23 cellular contexts compared by ENCODE assay signal in the genomic region with DNA sequence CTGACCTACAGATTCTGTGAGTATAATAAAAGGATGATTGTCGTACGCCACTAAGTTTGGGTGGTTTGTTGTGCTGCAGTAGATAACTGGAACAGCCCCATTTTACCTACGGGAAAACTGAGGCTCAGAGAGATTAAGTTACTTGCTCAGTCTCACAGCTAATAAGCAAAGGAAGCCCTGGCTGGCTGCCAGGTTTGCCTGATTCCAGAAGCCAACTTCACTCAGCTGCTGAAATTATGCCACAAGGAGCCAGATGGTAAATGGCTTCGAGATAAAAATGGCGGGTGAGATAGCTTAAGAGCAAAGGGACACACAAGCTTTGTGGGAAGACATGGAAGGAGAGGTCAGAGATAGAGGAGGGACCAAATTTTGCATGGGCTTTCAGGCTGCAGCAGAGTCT.
DNase-seq lines count a peak whose midpoint lies in the region; ATAC-seq and TF ChIP-seq lines count a peak whose summit lies in the region.
"Had no signal": no experiment of that assay in that cellular context is flagged by ENCODE, and none has a peak within 500 bp of the region (broad histone marks: within the 10 kb centered on the region; RNA-seq: fewer than 3 reads in every experiment).

No MANE protein-coding gene starts in this region.

- H3K36me3 ChIP-seq in left ventricle myocardium inferior, result no peaks in the 10 kb centered on the region
- H3K36me3 ChIP-seq: brain microvascular endothelial cell, SJCRH30, upper lobe of left lung had no signal

- TF ChIP-seq CTCF in left ventricle myocardium inferior (IDR thresholded peaks at IDR 0.05; ENCODE audit: borderline replicate concordance) (no peak), choroid plexus epithelial cell (conservative IDR thresholded peaks at IDR 0.05; ENCODE audit: low read depth, low read length) (no peak)

- no peak overlapping the region for H3K4me3 ChIP-seq in left ventricle myocardium inferior
- H3K4me3 ChIP-seq in choroid plexus epithelial cell (ENCODE audit: low read depth, low read length), result no peak overlapping the region
- H3K4me3 ChIP-seq: SJCRH30, upper lobe of left lung had no signal

- intact Hi-C loops in left ventricle myocardium superior (cut with micrococcal nuclease), result no loop called here
- intact Hi-C loops in left ventricle myocardium inferior (cut with micrococcal nuclease), result no loop called here

- no peak for ATAC-seq in left ventricle myocardium superior
- ATAC-seq: activated CD4-positive, alpha-beta T cell treated with anti-CD3 and anti-CD28 coated beads for 36 hours; activated CD8-positive, alpha-beta T cell treated with anti-CD3 and anti-CD28 coated beads, Interleukin-2, amount 10 ng/mL, durations not matched to agents 7 days and 5 days; stimulated activated memory B cell treated with anti-CD40 and anti-IgM and Interleukin-4, amounts not matched to agents 10 μg/mL and 1 μg/mL and 100 μg/mL, for 72 hours had no signal

- POLR2A ChIA-PET in HEK293T (lab: Yijun Ruan, JAX), result no interaction called here

- no peaks in the 10 kb centered on the region for H3K4me1 ChIP-seq in left ventricle myocardium inferior
- H3K4me1 ChIP-seq: SJCRH30, upper lobe of left lung had no signal

- H3K27me3 ChIP-seq in left ventricle myocardium inferior (ENCODE audit: low read depth), result peaks cover 28% of the 10 kb centered on the region
- H3K27me3 ChIP-seq: brain microvascular endothelial cell, SJCRH30, upper lobe of left lung had no signal

- H3K9me3 ChIP-seq in left ventricle myocardium inferior (replicated peaks), result peaks cover 3% of the 10 kb centered on the region
- H3K9me3 ChIP-seq: SJCRH30, upper lobe of left lung had no signal

- H3K27ac ChIP-seq in left ventricle myocardium inferior (replicated peaks), result no peak overlapping the region
- H3K27ac ChIP-seq: brain microvascular endothelial cell, SJCRH30, upper lobe of left lung had no signal

- DNase-seq in NCI-H1105 treated with DMSO at 0.1 percent for 48 hours (lab: John Stamatoyannopoulos, UW), result peak; percentile 33
- DNase-seq in NCI-H1105 (lab: John Stamatoyannopoulos, UW), result no peak
- peak; percentile 32 for DNase-seq in left ventricle myocardium superior
- DNase-seq in left ventricle myocardium inferior, result no peak
- peak; percentile 1 for DNase-seq in choroid plexus epithelial cell (ENCODE audit: low read depth)
- no peak for DNase-seq in HEK293T (ENCODE audit: extremely low spot score)
- no peak for DNase-seq in CD1c-positive myeloid dendritic cell (ENCODE audit: extremely low spot score)
- no peak for DNase-seq in GF-D8 (lab: John Stamatoyannopoulos, UW)
- DNase-seq: activated CD4-positive, alpha-beta T cell treated with anti-CD3 and anti-CD28 coated beads for 36 hours; activated CD8-positive, alpha-beta T cell treated with anti-CD3 and anti-CD28 coated beads, Interleukin-2, amount 10 ng/mL, durations not matched to agents 7 days and 5 days; activated naive CD4-positive, alpha-beta T cell treated with anti-CD3 and anti-CD28 coated beads, Interleukin-2, amount 10 ng/mL, durations not matched to agents 7 days and 5 days; brain microvascular endothelial cell; CD4-positive, CD25-positive, alpha-beta regulatory T cell; effector CD8-positive, alpha-beta T cell; EL; hypothalamus; KG1; NCI-H1417 treated with DMSO at 0.1 percent for 48 hours; NCI-H526; SW 1271; upper lobe of left lung had no signal

- CTCF ChIA-PET in HEK293T (lab: Yijun Ruan, JAX), result no interaction called here

TF ChIP-seq in HEK293T, 16 proteins besides CTCF, POLR2A, EP300 and RAD21:
- TF ChIP-seq ELF4 (IDR thresholded peaks at IDR 0.05) (no peak), SUZ12 (IDR thresholded peaks at IDR 0.05) (no peak), FOXK2 (IDR thresholded peaks at IDR 0.05) (no peak), LEF1 (IDR thresholded peaks at IDR 0.05; ENCODE audit: borderline replicate concordance) (no peak), ARNT (IDR thresholded peaks at IDR 0.05) (no peak), BHLHE40 (IDR thresholded peaks at IDR 0.05; ENCODE audit: borderline replicate concordance) (no peak), ZNF384 (IDR thresholded peaks at IDR 0.05) (no peak), FOXA1 (IDR thresholded peaks at IDR 0.05) (no peak), TARDBP (IDR thresholded peaks at IDR 0.05) (no peak), SP1 (IDR thresholded peaks at IDR 0.05) (no peak), L3MBTL2 (conservative IDR thresholded peaks at IDR 0.05) (no peak), HDGF (IDR thresholded peaks at IDR 0.05; ENCODE audit: borderline replicate concordance) (no peak), NFRKB (IDR thresholded peaks at IDR 0.05) (no peak), CTBP1 (IDR thresholded peaks at IDR 0.05; ENCODE audit: borderline replicate concordance) (no peak), FOXM1 (IDR thresholded peaks at IDR 0.05; ENCODE audit: borderline replicate concordance) (no peak)
- TF ChIP-seq, protein P1, sequence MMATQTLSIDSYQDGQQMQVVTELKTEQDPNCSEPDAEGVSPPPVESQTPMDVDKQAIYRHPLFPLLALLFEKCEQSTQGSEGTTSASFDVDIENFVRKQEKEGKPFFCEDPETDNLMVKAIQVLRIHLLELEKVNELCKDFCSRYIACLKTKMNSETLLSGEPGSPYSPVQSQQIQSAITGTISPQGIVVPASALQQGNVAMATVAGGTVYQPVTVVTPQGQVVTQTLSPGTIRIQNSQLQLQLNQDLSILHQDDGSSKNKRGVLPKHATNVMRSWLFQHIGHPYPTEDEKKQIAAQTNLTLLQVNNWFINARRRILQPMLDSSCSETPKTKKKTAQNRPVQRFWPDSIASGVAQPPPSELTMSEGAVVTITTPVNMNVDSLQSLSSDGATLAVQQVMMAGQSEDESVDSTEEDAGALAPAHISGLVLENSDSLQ (IDR thresholded peaks at IDR 0.05), result no peak
TF ChIP-seq in HEK293T: peak in this region for 0.

Comparison
In these comparisons a context has a peak if more than half of its experiments do, and no peak if none do; other contexts are left out.
1. DNase-seq: peak in NCI-H1105 treated with DMSO at 0.1 percent for 48 hours (single experiment), left ventricle myocardium superior (single experiment) and choroid plexus epithelial cell (single experiment); none in NCI-H1105 (single experiment), left ventricle myocardium inferior (single experiment), HEK293T (single experiment), CD1c-positive myeloid dendritic cell (single experiment) and GF-D8 (single experiment).